Comparison of ENCODE assay signal across 22 cellular contexts in the genomic region with DNA sequence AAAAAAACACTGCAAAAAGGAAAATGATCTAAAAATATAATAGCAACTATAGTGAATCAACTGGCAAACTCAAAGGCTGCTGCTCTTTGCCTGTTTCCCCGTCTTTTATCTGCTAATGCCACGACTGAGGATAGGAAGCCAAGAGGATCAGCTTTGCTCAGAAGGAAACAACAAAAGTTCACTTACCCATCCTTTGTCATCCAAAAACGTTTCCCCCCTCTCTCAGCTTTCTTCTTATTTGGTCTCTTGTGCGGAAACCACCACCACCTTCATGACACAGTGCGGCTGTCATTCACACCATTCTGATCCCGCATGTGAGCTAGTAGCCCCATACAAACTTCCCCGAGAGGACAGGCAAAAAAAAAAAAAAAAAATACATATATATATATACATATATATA. TPM values are rescaled to one million over a fixed set of nuclear protein-coding genes. Genes with fewer than 3 reads are reported as not detected.
A peak's percentile ranks its signal among the peaks of the same experiment; 100 is the strongest.
DNase-seq lines count a peak whose midpoint lies in the region; TF ChIP-seq lines count a peak whose summit lies in the region.
"Had no signal": no experiment of that assay in that cellular context is flagged by ENCODE, and none has a peak within 500 bp of the region (broad histone marks: within the 10 kb centered on the region; RNA-seq: fewer than 3 reads in every experiment).

No MANE protein-coding gene starts in this region.

- no peaks in the 10 kb centered on the region for H3K27me3 Mint-ChIP-seq in endodermal cell (ENCODE audit: insufficient read depth)
- H3K27me3 Mint-ChIP-seq: naive thymus-derived CD8-positive, alpha-beta T cell had no signal

- H3K27me3 ChIP-seq in endodermal cell (ENCODE audit: control insufficient read depth, insufficient read depth, low read length, poor library complexity, severe bottlenecking) (no peaks in the 10 kb centered on the region), tibial nerve (no peaks in the 10 kb centered on the region), BE2C (no peaks in the 10 kb centered on the region)

- peak overlapping the region; percentile 13 for H3K27ac Mint-ChIP-seq in endodermal cell
- H3K27ac Mint-ChIP-seq: naive thymus-derived CD8-positive, alpha-beta T cell had no signal

- peak overlapping the region; percentile 38 for H3K4me3 ChIP-seq in endodermal cell (ENCODE audit: low read length)
- H3K4me3 ChIP-seq in tibial nerve, result peak overlapping the region; percentile 9 to 37 (median 13)
- H3K4me3 ChIP-seq in BE2C (ENCODE audit: low read depth, low read length), result no peak overlapping the region
- H3K4me3 ChIP-seq in coronary artery, result no peak overlapping the region

- no peak for TF ChIP-seq EP300 in tibial nerve (IDR thresholded peaks at IDR 0.05)

- peaks cover 20% of the 10 kb centered on the region for H3K36me3 Mint-ChIP-seq in endodermal cell (ENCODE audit: low read depth)

- peaks cover 6% of the 10 kb centered on the region for H3K4me1 ChIP-seq in endodermal cell (ENCODE audit: control insufficient read depth, insufficient read depth, low read length)
- H3K4me1 ChIP-seq in tibial nerve, result no peaks in the 10 kb centered on the region
- no peaks in the 10 kb centered on the region for H3K4me1 ChIP-seq in BE2C

- no peak overlapping the region for H3K9ac ChIP-seq in endodermal cell (ENCODE audit: extremely low read depth, low read length, poor library complexity, severe bottlenecking)

- WGBS in endodermal cell (ENCODE audit: insufficient coverage in 1 of 2, insufficient read length in 1 of 2), 2 experiments, result 17 to 36% methylated on average over 3 to 6 of the region's 7 CpGs
- WGBS in tibial nerve, 2 donors, result 7 to 14% methylated on average over 7 of the region's 7 CpGs

- TF ChIP-seq POLR2A in tibial nerve (IDR thresholded peaks at IDR 0.05), result no peak

- no peaks in the 10 kb centered on the region for H3K36me3 ChIP-seq in endodermal cell (ENCODE audit: control insufficient read depth, insufficient read depth, low read length)
- H3K36me3 ChIP-seq in tibial nerve, result no peaks in the 10 kb centered on the region
- no peaks in the 10 kb centered on the region for H3K36me3 ChIP-seq in BE2C

- H3K9me3 Mint-ChIP-seq in endodermal cell, result no peaks in the 10 kb centered on the region

- DNase-seq in DMS79 treated with DMSO at 0.1 percent for 48 hours (lab: John Stamatoyannopoulos, UW) (peak; percentile 81), DMS79 (lab: John Stamatoyannopoulos, UW) (no peak), endodermal cell (no peak), iPS-NIHi7 (ENCODE audit: extremely low spot score) (peak; percentile 31), tibial nerve (ENCODE audit: low spot score in 2 of 2) (no peak), BE2C (no peak), coronary artery (ENCODE audit: low spot score) (no peak), SK-N-DZ (ENCODE audit: low spot score) (no peak)
- DNase-seq: activated CD4-positive, alpha-beta T cell treated with anti-CD3 and anti-CD28 coated beads for 4 hours; activated effector memory CD4-positive, alpha-beta T cell treated with anti-CD3 and anti-CD28 coated beads, Interleukin-2, amount 50 U/mL, for 16 hours; Calu3; foreskin fibroblast; GDM1; naive thymus-derived CD8-positive, alpha-beta T cell; NCI-H1048; NCI-H2081 treated with DMSO at 0.1 percent for 48 hours; stimulated activated CD4-positive, alpha-beta T cell treated with anti-CD3 and anti-CD28 coated beads, Interleukin-12 subunit alpha, Interleukin-12 subunit beta, amount 100 ng/mL, for 4 hours had no signal

- TF ChIP-seq CTCF in endodermal cell (conservative IDR thresholded peaks at IDR 0.05) (no peak), tibial nerve (IDR thresholded peaks at IDR 0.05) (no peak), BE2C (IDR thresholded peaks at IDR 0.05; ENCODE audit: low read depth, low read length) (no peak), coronary artery (IDR thresholded peaks at IDR 0.05) (no peak)

- peak overlapping the region; percentile 48 for H3K27ac ChIP-seq in endodermal cell (ENCODE audit: low read depth, low read length)
- H3K27ac ChIP-seq in tibial nerve, result peak overlapping the region; percentile 54 to 87 (median 69)
- H3K27ac ChIP-seq in coronary artery, result no peak overlapping the region
- H3K27ac ChIP-seq: 22Rv1 had no signal

- peak overlapping the region; percentile 56 for H3K4me3 Mint-ChIP-seq in endodermal cell
- H3K4me3 Mint-ChIP-seq: naive thymus-derived CD8-positive, alpha-beta T cell had no signal

- peaks cover 58% of the 10 kb centered on the region for H3K4me1 Mint-ChIP-seq in endodermal cell
- H3K4me1 Mint-ChIP-seq: naive thymus-derived CD8-positive, alpha-beta T cell had no signal

- H3K9me3 ChIP-seq in endodermal cell (ENCODE audit: control insufficient read depth, low read length) (no peaks in the 10 kb centered on the region), tibial nerve (no peaks in the 10 kb centered on the region), BE2C (no peaks in the 10 kb centered on the region)

RNA-seq across cellular contexts. Expression of a gene that starts 0.7 kb away (rescaled TPM):
- total RNA-seq in endodermal cell (10 to 100 TPM in 1 of 2 donors, 1 to 10 TPM in 1; 7.0 to 21.1 TPM), tibial nerve (1 to 10 TPM; 2.9 to 8.1 (median 7.6) TPM)
- 6.9 TPM for polyA plus RNA-seq in endodermal cell (2013, experiment 1 of 2)
- 6.8 TPM for polyA plus RNA-seq in endodermal cell (2013, experiment 2 of 2)
- polyA plus RNA-seq in BE2C (2012; ENCODE audit: insufficient read depth, insufficient read length, low read depth), result 0.48 TPM
- polyA plus RNA-seq in SK-N-DZ (2014; cell fraction: cytosol; rRNA removed), result 0.05 TPM in 1 of 2 replicates, not detected in the other
- polyA plus RNA-seq in SK-N-DZ (2014; cell fraction: nucleus; rRNA removed), result 0.04 TPM in 1 of 2 replicates, not detected in the other
- total RNA-seq: Calu3; lung microvascular endothelial cell; naive thymus-derived CD8-positive, alpha-beta T cell; OCI-LY7; pulmonary artery endothelial cell; SK-MEL-5 had no signal
- polyA plus RNA-seq: naive thymus-derived CD8-positive, alpha-beta T cell had no signal

Comparison
In these comparisons a context has a peak if more than half of its experiments do, and no peak if none do; other contexts are left out.
1. DNase-seq: peak in DMS79 treated with DMSO at 0.1 percent for 48 hours (single experiment) and iPS-NIHi7 (single experiment); none in DMS79 (single experiment), endodermal cell (single experiment), tibial nerve (0 of 2), BE2C (single experiment), coronary artery (single experiment) and SK-N-DZ (single experiment).
2. H3K27ac ChIP-seq: peak in endodermal cell (single experiment) and tibial nerve (4 of 4); none in coronary artery (0 of 2).
3. H3K4me3 ChIP-seq: peak in endodermal cell (single experiment) and tibial nerve (4 of 4); none in BE2C (single experiment) and coronary artery (single experiment).